20 cellular contexts compared by ENCODE assay signal in the genomic region with DNA sequence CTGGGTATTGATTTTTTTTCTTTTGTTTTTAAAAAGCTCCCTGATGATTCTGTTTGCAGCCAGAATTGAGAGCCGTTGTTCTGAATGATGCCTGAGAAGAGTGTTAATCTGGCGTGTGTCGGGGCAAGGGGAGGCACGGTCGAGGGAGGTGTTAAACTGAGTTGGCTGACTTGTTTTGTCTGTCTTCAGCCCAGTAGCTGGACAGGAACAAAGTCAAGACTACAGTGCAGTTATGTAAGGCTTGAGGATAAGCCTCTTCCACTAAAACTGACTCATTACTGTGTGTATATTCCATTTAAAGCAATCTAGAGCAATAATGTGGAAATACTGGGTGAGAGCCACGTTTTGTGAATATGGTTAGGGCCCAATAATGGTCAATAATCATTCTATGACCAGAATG.
DNase-seq lines count a peak whose midpoint lies in the region; ATAC-seq, FAIRE-seq and TF ChIP-seq lines count a peak whose summit lies in the region.
"Had no signal": no experiment of that assay in that cellular context is flagged by ENCODE, and none has a peak within 500 bp of the region (broad histone marks: within the 10 kb centered on the region; RNA-seq: fewer than 3 reads in every experiment).

No MANE protein-coding gene starts in this region.

- H2AFZ ChIP-seq in GM23338: peak overlapping the region; percentile 90; the same call in 1 of the 2 replicates

- TF ChIP-seq CTCF in GM23338 (conservative IDR thresholded peaks at IDR 0.05; ENCODE audit: low read depth in 2 of 2) (no peak), RWPE2 (IDR thresholded peaks at IDR 0.05; ENCODE audit: poor library complexity, severe bottlenecking) (no peak), A673 (conservative IDR thresholded peaks at IDR 0.05; ENCODE audit: low read depth, low read length) (no peak)

- no peak overlapping the region for H3K27ac ChIP-seq in GM23338 (ENCODE audit: low read depth)
- H3K27ac ChIP-seq in RWPE2 (ENCODE audit: poor library complexity, severe bottlenecking): peak overlapping the region; percentile 4
- no peak overlapping the region for H3K27ac ChIP-seq in A673 (ENCODE audit: low read depth, low read length, poor library complexity, severe bottlenecking)
- H3K27ac ChIP-seq: gastrocnemius medialis, tibial nerve had no signal

- no peaks in the 10 kb centered on the region for H3K79me2 ChIP-seq in GM23338 (replicated peaks; ENCODE audit: insufficient read depth)

- no peak for TF ChIP-seq POLR2A in GM12891 (IDR thresholded peaks at IDR 0.05; ENCODE audit: low read depth, low read length)

- peak overlapping the region; percentile 49; the same call in 1 of the 2 replicates for H3K4me2 ChIP-seq in GM23338

- H3K9me2 ChIP-seq in GM23338 (ENCODE audit: insufficient read depth): no peaks in the 10 kb centered on the region

- H3K27me3 Mint-ChIP-seq in GM23338 (ENCODE audit: insufficient read depth, low read depth, poor library complexity): peaks cover 11% of the 10 kb centered on the region

- H3K27ac Mint-ChIP-seq in GM23338: no peak overlapping the region
- H3K27ac Mint-ChIP-seq: stimulated activated effector memory CD8-positive, alpha-beta T cell treated with anti-CD3 and anti-CD28 coated beads, Interleukin-12 subunit alpha, Interleukin-12 subunit beta, amount 100 ng/mL, for 72 hours; T-cell had no signal

- H3K4me1 ChIP-seq in GM23338 (ENCODE audit: insufficient read depth) (peaks cover 8% of the 10 kb centered on the region), RWPE2 (ENCODE audit: insufficient read depth, poor library complexity, severe bottlenecking) (peaks cover 20% of the 10 kb centered on the region), A673 (ENCODE audit: insufficient read depth, low read length, poor library complexity, severe bottlenecking) (no peaks in the 10 kb centered on the region)
- H3K4me1 ChIP-seq: gastrocnemius medialis had no signal

- H3K9me3 Mint-ChIP-seq in GM23338: no peaks in the 10 kb centered on the region
- H3K9me3 Mint-ChIP-seq: stimulated activated effector memory CD8-positive, alpha-beta T cell treated with anti-CD3 and anti-CD28 coated beads, Interleukin-12 subunit alpha, Interleukin-12 subunit beta, amount 100 ng/mL, for 72 hours; T-cell had no signal

- no TSS peak for BruUV-seq in A673 (replicated peaks; lab: Mats Ljungman, UMichigan)

- H3K36me3 Mint-ChIP-seq in GM23338 (ENCODE audit: low read depth): no peaks in the 10 kb centered on the region
- H3K36me3 Mint-ChIP-seq: stimulated activated effector memory CD8-positive, alpha-beta T cell treated with anti-CD3 and anti-CD28 coated beads, Interleukin-12 subunit alpha, Interleukin-12 subunit beta, amount 100 ng/mL, for 72 hours; T-cell had no signal

- H3K36me3 ChIP-seq in GM23338 (ENCODE audit: insufficient read depth) (no peaks in the 10 kb centered on the region), RWPE2 (ENCODE audit: low read depth) (no peaks in the 10 kb centered on the region), A673 (ENCODE audit: insufficient read depth, low read length, poor library complexity, severe bottlenecking) (no peaks in the 10 kb centered on the region)
- H3K36me3 ChIP-seq: gastrocnemius medialis, tibial nerve had no signal

- POLR2A ChIA-PET in A673 (lab: Charles Lee; ENCODE audit: low non-redundant PET): no interaction called here

- CTCF ChIA-PET in A673 (lab: Charles Lee): no interaction called here

- intact Hi-C loops in posterior vena cava (cut with DNase I) (no loop called here), A673 (cut with micrococcal nuclease; ENCODE audit: unreplicated experiment) (no loop called here)

- no peak overlapping the region for H3K4me3 Mint-ChIP-seq in GM23338
- H3K4me3 Mint-ChIP-seq: stimulated activated effector memory CD8-positive, alpha-beta T cell treated with anti-CD3 and anti-CD28 coated beads, Interleukin-12 subunit alpha, Interleukin-12 subunit beta, amount 100 ng/mL, for 72 hours; T-cell had no signal

- H4K20me1 ChIP-seq in GM23338 (replicated peaks; ENCODE audit: insufficient read depth): no peaks in the 10 kb centered on the region

- peaks cover 16% of the 10 kb centered on the region for H3K4me1 Mint-ChIP-seq in GM23338
- H3K4me1 Mint-ChIP-seq: stimulated activated effector memory CD8-positive, alpha-beta T cell treated with anti-CD3 and anti-CD28 coated beads, Interleukin-12 subunit alpha, Interleukin-12 subunit beta, amount 100 ng/mL, for 72 hours; T-cell had no signal

- DNase-seq in GM23338 (ENCODE audit: low spot score) (no peak), RWPE2 (ENCODE audit: low spot score) (no peak), posterior vena cava (ENCODE audit: low spot score) (peak; percentile 5), GM12891 (ENCODE audit: insufficient read length, low spot score) (no peak), RPMI8226 (no peak), A673 (ENCODE audit: low spot score) (no peak)
- no peak for DNase-seq in activated naive CD4-positive, alpha-beta T cell treated with anti-CD3 and anti-CD28 coated beads, Interleukin-2, amount 50 U/mL, for 16 hours
- DNase-seq: COR-L47, EL, gastrocnemius medialis, Kasumi-1, NCI-H1105 treated with DMSO at 0.1 percent for 48 hours, NCI-H2107, NCI-H524, SHP77, T-cell had no signal

- no peaks in the 10 kb centered on the region for H3K27me3 ChIP-seq in GM23338 (ENCODE audit: insufficient read depth)
- no peaks in the 10 kb centered on the region for H3K27me3 ChIP-seq in RWPE2 (ENCODE audit: insufficient read depth, poor library complexity, severe bottlenecking)
- H3K27me3 ChIP-seq in A673 (replicated peaks; ENCODE audit: insufficient read depth, low read depth, low read length, poor library complexity): no peaks in the 10 kb centered on the region
- H3K27me3 ChIP-seq: tibial nerve had no signal

- H3F3A ChIP-seq in GM23338 (replicated peaks; ENCODE audit: low read depth): no peaks in the 10 kb centered on the region

- FAIRE-seq in GM12891 (lab: Jason Lieb, UNC): no peak
- FAIRE-seq: colon had no signal

- H3K4me3 ChIP-seq in GM23338: no peak overlapping the region
- no peak overlapping the region for H3K4me3 ChIP-seq in RWPE2 (ENCODE audit: severe bottlenecking)
- H3K4me3 ChIP-seq in A673 (ENCODE audit: low read depth, low read length, poor library complexity, severe bottlenecking): no peak overlapping the region
- H3K4me3 ChIP-seq: gastrocnemius medialis, tibial nerve had no signal

- ATAC-seq in GM23338 (no peak), RWPE2 (ENCODE audit: low read depth) (peak; percentile 59), esophagus mucosa (peak; percentile 71)
- ATAC-seq: gastrocnemius medialis; stimulated activated effector memory CD8-positive, alpha-beta T cell treated with anti-CD3 and anti-CD28 coated beads, Interleukin-12 subunit alpha, Interleukin-12 subunit beta, amount 100 ng/mL, for 72 hours; T-cell had no signal

- H3K9me3 ChIP-seq in RWPE2 (ENCODE audit: severe bottlenecking) (no peaks in the 10 kb centered on the region), A673 (ENCODE audit: low read depth, low read length, poor library complexity, severe bottlenecking) (no peaks in the 10 kb centered on the region)
- H3K9me3 ChIP-seq: gastrocnemius medialis, tibial nerve had no signal

TF ChIP-seq in GM23338, 12 proteins besides CTCF, POLR2A, EP300 and RAD21:
- no peak for TF ChIP-seq NANOG (IDR thresholded peaks at IDR 0.05; ENCODE audit: borderline replicate concordance)
- no peak for TF ChIP-seq JUNB (IDR thresholded peaks at IDR 0.05; ENCODE audit: unreplicated experiment)
- no peak for TF ChIP-seq STAT1 (IDR thresholded peaks at IDR 0.05; ENCODE audit: unreplicated experiment)
- TF ChIP-seq ZNF331 (CRISPR knock-in tag; IDR thresholded peaks at IDR 0.05; ENCODE audit: low read depth): no peak

TF ChIP-seq in GM12891, 5 proteins besides CTCF, POLR2A, EP300 and RAD21:
- TF ChIP-seq POLR2AphosphoS5 (IDR thresholded peaks at IDR 0.05; ENCODE audit: low read depth, low read length) (no peak), POU2F2 (IDR thresholded peaks at IDR 0.05; ENCODE audit: low read depth, low read length) (no peak), PAX5 (IDR thresholded peaks at IDR 0.05; ENCODE audit: insufficient read depth, low read length, severe bottlenecking) (no peak), SPI1 (IDR thresholded peaks at IDR 0.05; ENCODE audit: low read depth, low read length) (no peak), TAF1 (IDR thresholded peaks at IDR 0.05; ENCODE audit: low read depth, low read length) (no peak)
TF ChIP-seq in GM12891: peak in this region for 0.
